ENCODE assay signal across 1 cellular context in genomic region chr2:6945087-6945813, GRCh38.
TF ChIP-seq lines count a peak whose summit lies in the region.

No MANE protein-coding gene starts in this region.

TF ChIP-seq in GM12878, 131 proteins besides CTCF, POLR2A, EP300 and RAD21 (continued from another document):
- TF ChIP-seq CUX1 (IDR thresholded peaks at IDR 0.05; ENCODE audit: insufficient replicate concordance, low read depth, low read length) (no peak), HDGF (IDR thresholded peaks at IDR 0.05) (no peak), TARDBP (IDR thresholded peaks at IDR 0.05; ENCODE audit: borderline replicate concordance) (no peak)
